In the genomic region with DNA sequence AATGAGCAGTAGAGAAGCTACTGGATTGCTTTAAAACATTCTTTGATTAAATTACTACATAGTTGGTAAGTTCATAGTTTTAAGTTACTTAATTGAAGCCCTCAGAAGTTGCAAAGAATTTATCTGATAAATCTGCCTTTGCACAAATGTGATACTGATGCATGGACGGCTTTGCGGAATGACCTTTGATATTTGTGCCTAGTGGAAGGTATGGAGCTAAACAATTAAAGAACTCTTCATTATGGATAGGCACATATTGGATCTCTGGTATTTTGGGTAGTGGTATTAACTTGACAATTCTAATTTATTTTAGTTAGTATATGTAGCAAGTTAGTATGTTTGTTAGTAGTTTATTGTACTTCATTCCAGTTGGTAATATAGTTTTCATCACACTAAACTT, we compare ENCODE assay signal across 32 cellular contexts. TPM values are rescaled to one million over a fixed set of nuclear protein-coding genes. Genes with fewer than 3 reads are reported as not detected.
"Had no signal": no experiment of that assay in that cellular context is flagged by ENCODE, and none has a peak within 500 bp of the region (broad histone marks: within the 10 kb centered on the region; RNA-seq: fewer than 3 reads in every experiment).

No MANE protein-coding gene starts in this region.

- H3K4me3 ChIP-seq: coronary artery, esophagus squamous epithelium, gastrocnemius medialis, heart right ventricle, left ventricle myocardium inferior, lower lobe of right lung, mucosa of descending colon had no signal

- FAIRE-seq: colon, endometrium, islet of Langerhans, keratinocyte had no signal

- H3K4me1 ChIP-seq: esophagus squamous epithelium, gastrocnemius medialis, heart right ventricle, left ventricle myocardium inferior, lower lobe of right lung had no signal

- H3K27ac ChIP-seq: coronary artery, epithelial cell of prostate, esophagus squamous epithelium, gastrocnemius medialis, heart right ventricle, left ventricle myocardium inferior, lower lobe of right lung had no signal

- H3K27me3 ChIP-seq: esophagus squamous epithelium, gastrocnemius medialis, heart right ventricle had no signal

- H3K9me3 ChIP-seq: esophagus squamous epithelium, gastrocnemius medialis, heart right ventricle, left ventricle myocardium inferior, lower lobe of right lung, mucosa of descending colon had no signal

- DNase-seq: effector CD8-positive, alpha-beta T cell; effector memory CD8-positive, alpha-beta T cell; endodermal cell; erythroblast; esophagus squamous epithelium; foreskin fibroblast; foreskin melanocyte; gastrocnemius medialis; glutamatergic neuron; head of caudate nucleus; heart right ventricle; hippocampal formation; left cardiac atrium; left ventricle myocardium inferior; lower lobe of right lung; mesenchymal stem cell; mucosa of descending colon; naive B cell had no signal

- ATAC-seq: effector memory CD8-positive, alpha-beta T cell; esophagus mucosa; gastrocnemius medialis; heart right ventricle; left cardiac atrium; left lobe of liver; lower lobe of right lung; mucosa of descending colon had no signal

RNA-seq across cellular contexts. Expression of gene CFAP210, which starts 54.1 kb away (rescaled TPM):
- total RNA-seq: dermis microvascular lymphatic vessel endothelial cell, esophagus mucosa, esophagus squamous epithelium, gastrocnemius medialis, glomerular endothelial cell, heart right ventricle, left lobe of liver, left ventricle myocardium inferior, lower leg skin, lung microvascular endothelial cell, mesenteric fat pad, mucosa of descending colon, myocyte had no signal
